2 cellular contexts compared by ENCODE assay signal in genomic region chr15:88814393-88814792, GRCh38.
TF ChIP-seq lines count a peak whose summit lies in the region.

No MANE protein-coding gene starts in this region.

TF ChIP-seq in HepG2, 621 proteins besides CTCF, POLR2A, EP300 and RAD21:
- TF ChIP-seq ZFYVE20 (CRISPR knock-in tag; IDR thresholded peaks at IDR 0.05; ENCODE audit: borderline replicate concordance, low read depth) (no peak), ZNF143 (CRISPR knock-in tag; IDR thresholded peaks at IDR 0.05) (peak; percentile 56; the same call in 1 of the 2 replicates), U2AF1 (optimal IDR thresholded peaks at IDR 0.05; ENCODE audit: low read depth, low read length) (no peak), GLMP (CRISPR knock-in tag; IDR thresholded peaks at IDR 0.05; ENCODE audit: borderline replicate concordance) (no peak), ZNF7 (CRISPR knock-in tag; IDR thresholded peaks at IDR 0.05) (no peak), PLSCR1 (CRISPR knock-in tag; IDR thresholded peaks at IDR 0.05; ENCODE audit: borderline replicate concordance) (no peak)
- TF ChIP-seq, protein P1, sequence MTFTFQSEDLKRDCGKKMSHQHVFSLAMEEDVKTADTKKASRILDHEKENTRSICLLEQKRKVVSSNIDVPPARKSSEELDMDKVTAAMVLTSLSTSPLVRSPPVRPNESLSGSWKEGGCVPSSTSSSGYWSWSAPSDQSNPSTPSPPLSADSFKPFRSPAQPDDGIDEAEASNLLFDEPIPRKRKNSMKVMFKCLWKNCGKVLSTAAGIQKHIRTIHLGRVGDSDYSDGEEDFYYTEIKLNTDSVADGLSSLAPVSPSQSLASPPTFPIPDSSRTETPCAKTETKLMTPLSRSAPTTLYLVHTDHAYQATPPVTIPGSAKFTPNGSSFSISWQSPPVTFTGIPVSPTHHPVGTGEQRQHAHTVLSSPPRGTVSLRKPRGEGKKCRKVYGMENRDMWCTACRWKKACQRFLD (CRISPR knock-in tag; IDR thresholded peaks at IDR 0.05; ENCODE audit: borderline replicate concordance): no peak
TF ChIP-seq in HepG2: peak in this region for 1.

TF ChIP-seq in H1, 55 proteins besides CTCF, POLR2A, EP300 and RAD21:
- no peak for TF ChIP-seq BCL11A (IDR thresholded peaks at IDR 0.05; ENCODE audit: low read depth in 2 of 2, low read length in 2 of 2)
- no peak for TF ChIP-seq NANOG (IDR thresholded peaks at IDR 0.05; ENCODE audit: insufficient read depth, low read depth, low read length, poor library complexity, severe bottlenecking)
- no peak for TF ChIP-seq SP1 (IDR thresholded peaks at IDR 0.05; ENCODE audit: low read depth, low read length)
- no peak for TF ChIP-seq CHD2 (IDR thresholded peaks at IDR 0.05; ENCODE audit: low read length)
- no peak for TF ChIP-seq JUND (IDR thresholded peaks at IDR 0.05; ENCODE audit: low read length)
- TF ChIP-seq SRF (IDR thresholded peaks at IDR 0.05; ENCODE audit: low read depth, low read length): no peak
- TF ChIP-seq TEAD4 (IDR thresholded peaks at IDR 0.05; ENCODE audit: low read depth, low read length): no peak
- no peak for TF ChIP-seq GTF2F1 (IDR thresholded peaks at IDR 0.05; ENCODE audit: borderline replicate concordance, low read depth, low read length)
- no peak for TF ChIP-seq TAF7 (optimal IDR thresholded peaks at IDR 0.05; ENCODE audit: borderline replicate concordance, low read depth, low read length)
